Comparison of ENCODE assay signal across 8 cellular contexts in the genomic region with DNA sequence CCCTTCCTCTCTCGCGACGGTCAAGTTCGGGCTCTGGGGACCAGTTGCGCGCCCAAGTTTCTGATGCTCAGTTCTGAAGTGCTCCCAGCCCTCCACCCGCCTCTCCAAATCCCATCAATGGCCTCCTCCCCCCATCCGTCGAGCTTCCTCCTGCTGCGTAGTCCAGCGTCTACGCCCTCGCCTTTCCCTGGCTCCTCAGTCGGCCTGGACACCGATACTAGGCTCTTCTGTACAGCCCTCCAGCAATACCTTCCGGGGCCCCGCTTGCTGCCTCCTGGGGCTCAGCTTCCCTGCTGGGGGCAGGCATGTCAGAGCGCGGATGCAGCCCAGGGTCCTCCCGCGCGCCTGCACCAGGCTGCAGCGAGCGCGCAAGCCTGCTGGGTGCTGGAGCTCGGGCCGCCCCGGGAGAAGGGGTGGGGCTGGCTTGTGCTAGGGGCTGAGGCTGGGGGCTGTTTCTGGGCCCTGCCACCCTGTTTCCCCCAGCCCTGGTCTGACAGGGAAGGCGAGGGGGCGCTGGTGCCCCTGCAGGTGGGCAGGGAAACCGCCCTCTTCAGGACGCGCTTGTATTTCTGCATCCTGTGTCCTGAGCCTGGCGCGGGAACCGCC.
DNase-seq lines count a peak whose midpoint lies in the region; ATAC-seq, FAIRE-seq and TF ChIP-seq lines count a peak whose summit lies in the region.

No MANE protein-coding gene starts in this region.

- ATAC-seq in GM19463 (IDR thresholded peaks at IDR 0.05; ENCODE audit: unreplicated experiment) (no peak), GM18909 (IDR thresholded peaks at IDR 0.05; ENCODE audit: poor library complexity, unreplicated experiment) (no peak), GM21723 (IDR thresholded peaks at IDR 0.05; ENCODE audit: unreplicated experiment) (no peak)

- DNase-seq in D721Med (ENCODE audit: insufficient read length, low spot score) = no peak
- DNase-seq in activated CD8-positive, alpha-beta memory T cell treated with anti-CD3 and anti-CD28 coated beads for 48 hours (ENCODE audit: low read depth in 2 of 3, low spot score in 2 of 3) = peak in 2 of 3 experiments; percentile 2 to 5
- DNase-seq in fibroblast of the aortic adventitia (ENCODE audit: low read depth) = no peak
- DNase-seq in retinal pigment epithelial cell (ENCODE audit: low read depth) = no peak
- no peak for DNase-seq in NCI-H446 treated with DMSO at 0.1 percent for 48 hours (lab: John Stamatoyannopoulos, UW)

- TF ChIP-seq CTCF in D721Med (IDR thresholded peaks at IDR 0.05; ENCODE audit: insufficient read depth, missing control alignments) = peak; percentile 42
- TF ChIP-seq CTCF in fibroblast of the aortic adventitia (IDR thresholded peaks at IDR 0.05; ENCODE audit: insufficient read depth, low read length) = no peak
- TF ChIP-seq CTCF in retinal pigment epithelial cell (conservative IDR thresholded peaks at IDR 0.05; ENCODE audit: low read depth, low read length) = peak; percentile 10

- peak overlapping the region; percentile 9 for H3K4me3 ChIP-seq in fibroblast of the aortic adventitia (ENCODE audit: low read depth, low read length)
- H3K4me3 ChIP-seq in retinal pigment epithelial cell (ENCODE audit: low read length) = peak overlapping the region; percentile 4

- FAIRE-seq in D721Med (lab: Jason Lieb, UNC) = no peak

Comparison
In these comparisons a context has a peak if more than half of its experiments do, and no peak if none do; other contexts are left out.
1. DNase-seq: peak in activated CD8-positive, alpha-beta memory T cell treated with anti-CD3 and anti-CD28 coated beads for 48 hours (2 of 3); none in D721Med (single experiment), fibroblast of the aortic adventitia (single experiment), retinal pigment epithelial cell (single experiment) and NCI-H446 treated with DMSO at 0.1 percent for 48 hours (single experiment).